ENCODE assay signal across 1 cellular context in the genomic region with DNA sequence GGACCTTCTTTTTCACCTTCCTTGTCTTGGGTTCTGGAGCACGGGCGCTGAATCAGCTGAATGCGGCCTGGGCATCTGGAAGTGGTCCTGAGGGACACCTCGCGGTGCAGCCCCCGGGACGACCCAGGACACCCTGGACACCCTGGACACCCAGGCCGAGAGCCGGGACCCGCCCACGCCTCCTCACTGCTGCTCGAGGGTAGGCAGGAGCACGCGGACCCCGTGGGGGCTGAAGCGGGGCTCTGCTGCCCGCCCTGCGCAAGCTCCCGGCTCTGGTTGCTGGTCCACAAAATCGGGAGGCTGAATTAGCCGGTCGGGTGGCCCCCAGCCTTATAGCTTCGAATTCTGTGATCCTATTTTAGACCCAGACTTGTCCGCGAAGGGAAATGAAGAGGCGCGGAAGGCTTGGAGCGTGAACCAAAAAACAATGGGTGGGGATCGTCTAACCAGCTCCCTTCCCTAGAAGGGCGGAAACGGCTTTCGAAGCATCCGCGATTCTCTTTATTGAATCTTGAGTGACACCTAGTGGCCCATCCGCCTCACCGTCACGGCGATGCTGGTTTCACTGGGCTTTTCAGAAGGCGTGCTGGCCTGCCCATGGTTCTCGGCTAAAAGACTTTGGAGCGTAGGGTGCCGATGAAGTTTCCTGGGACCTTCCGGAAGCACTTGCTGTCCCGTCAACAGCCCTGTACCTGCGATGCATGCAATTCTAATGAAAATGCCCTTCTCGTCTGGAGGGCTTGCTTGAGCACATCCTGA.
TF ChIP-seq lines count a peak whose summit lies in the region.

No MANE protein-coding gene starts in this region.

TF ChIP-seq in SK-N-SH, 30 proteins besides CTCF, POLR2A, EP300 and RAD21 (continued from another document):
- TF ChIP-seq MXI1 (IDR thresholded peaks at IDR 0.05; ENCODE audit: low read depth, low read length), result peak; percentile 72; the same call in 1 of the 2 replicates
- TF ChIP-seq, protein P1, sequence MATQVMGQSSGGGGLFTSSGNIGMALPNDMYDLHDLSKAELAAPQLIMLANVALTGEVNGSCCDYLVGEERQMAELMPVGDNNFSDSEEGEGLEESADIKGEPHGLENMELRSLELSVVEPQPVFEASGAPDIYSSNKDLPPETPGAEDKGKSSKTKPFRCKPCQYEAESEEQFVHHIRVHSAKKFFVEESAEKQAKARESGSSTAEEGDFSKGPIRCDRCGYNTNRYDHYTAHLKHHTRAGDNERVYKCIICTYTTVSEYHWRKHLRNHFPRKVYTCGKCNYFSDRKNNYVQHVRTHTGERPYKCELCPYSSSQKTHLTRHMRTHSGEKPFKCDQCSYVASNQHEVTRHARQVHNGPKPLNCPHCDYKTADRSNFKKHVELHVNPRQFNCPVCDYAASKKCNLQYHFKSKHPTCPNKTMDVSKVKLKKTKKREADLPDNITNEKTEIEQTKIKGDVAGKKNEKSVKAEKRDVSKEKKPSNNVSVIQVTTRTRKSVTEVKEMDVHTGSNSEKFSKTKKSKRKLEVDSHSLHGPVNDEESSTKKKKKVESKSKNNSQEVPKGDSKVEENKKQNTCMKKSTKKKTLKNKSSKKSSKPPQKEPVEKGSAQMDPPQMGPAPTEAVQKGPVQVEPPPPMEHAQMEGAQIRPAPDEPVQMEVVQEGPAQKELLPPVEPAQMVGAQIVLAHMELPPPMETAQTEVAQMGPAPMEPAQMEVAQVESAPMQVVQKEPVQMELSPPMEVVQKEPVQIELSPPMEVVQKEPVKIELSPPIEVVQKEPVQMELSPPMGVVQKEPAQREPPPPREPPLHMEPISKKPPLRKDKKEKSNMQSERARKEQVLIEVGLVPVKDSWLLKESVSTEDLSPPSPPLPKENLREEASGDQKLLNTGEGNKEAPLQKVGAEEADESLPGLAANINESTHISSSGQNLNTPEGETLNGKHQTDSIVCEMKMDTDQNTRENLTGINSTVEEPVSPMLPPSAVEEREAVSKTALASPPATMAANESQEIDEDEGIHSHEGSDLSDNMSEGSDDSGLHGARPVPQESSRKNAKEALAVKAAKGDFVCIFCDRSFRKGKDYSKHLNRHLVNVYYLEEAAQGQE (IDR thresholded peaks at IDR 0.05; ENCODE audit: low read depth, low read length), result 0 out of 2 replicates have a peak, but pooled peaks have one; percentile 14
- TF ChIP-seq, protein P2, sequence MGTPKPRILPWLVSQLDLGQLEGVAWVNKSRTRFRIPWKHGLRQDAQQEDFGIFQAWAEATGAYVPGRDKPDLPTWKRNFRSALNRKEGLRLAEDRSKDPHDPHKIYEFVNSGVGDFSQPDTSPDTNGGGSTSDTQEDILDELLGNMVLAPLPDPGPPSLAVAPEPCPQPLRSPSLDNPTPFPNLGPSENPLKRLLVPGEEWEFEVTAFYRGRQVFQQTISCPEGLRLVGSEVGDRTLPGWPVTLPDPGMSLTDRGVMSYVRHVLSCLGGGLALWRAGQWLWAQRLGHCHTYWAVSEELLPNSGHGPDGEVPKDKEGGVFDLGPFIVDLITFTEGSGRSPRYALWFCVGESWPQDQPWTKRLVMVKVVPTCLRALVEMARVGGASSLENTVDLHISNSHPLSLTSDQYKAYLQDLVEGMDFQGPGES (IDR thresholded peaks at IDR 0.05; ENCODE audit: low read depth, low read length), result no peak
- no peak for TF ChIP-seq NFIC (IDR thresholded peaks at IDR 0.05; ENCODE audit: borderline replicate concordance)
- no peak for TF ChIP-seq PBX3 (IDR thresholded peaks at IDR 0.05)
- TF ChIP-seq USF2 (IDR thresholded peaks at IDR 0.05; ENCODE audit: borderline replicate concordance, low read depth, low read length), result no peak
- TF ChIP-seq MAX (IDR thresholded peaks at IDR 0.05; ENCODE audit: low read depth), result peak; percentile 47; the same call in 1 of the 2 replicates
